In genomic region chr10:55232553-55232952, GRCh38 we compare ENCODE assay signal across 1 cellular context.
TF ChIP-seq lines count a peak whose summit lies in the region.

No MANE protein-coding gene starts in this region.

TF ChIP-seq in HepG2, 621 proteins besides CTCF, POLR2A, EP300 and RAD21 (continued from another document):
- TF ChIP-seq ZBED4 (CRISPR knock-in tag; IDR thresholded peaks at IDR 0.05; ENCODE audit: borderline replicate concordance) (no peak), ZNF383 (CRISPR knock-in tag; IDR thresholded peaks at IDR 0.05; ENCODE audit: borderline replicate concordance) (no peak), PBX2 (CRISPR knock-in tag; IDR thresholded peaks at IDR 0.05) (no peak), NR2F6 (IDR thresholded peaks at IDR 0.05) (no peak), NR2F6 (CRISPR knock-in tag; IDR thresholded peaks at IDR 0.05) (no peak), DNMT1 (CRISPR knock-in tag; IDR thresholded peaks at IDR 0.05) (no peak), EEA1 (CRISPR knock-in tag; IDR thresholded peaks at IDR 0.05; ENCODE audit: borderline replicate concordance) (no peak), ZNF605 (CRISPR knock-in tag; IDR thresholded peaks at IDR 0.05) (no peak), ELF4 (CRISPR knock-in tag; IDR thresholded peaks at IDR 0.05; ENCODE audit: borderline replicate concordance) (no peak)
- TF ChIP-seq, protein P1, sequence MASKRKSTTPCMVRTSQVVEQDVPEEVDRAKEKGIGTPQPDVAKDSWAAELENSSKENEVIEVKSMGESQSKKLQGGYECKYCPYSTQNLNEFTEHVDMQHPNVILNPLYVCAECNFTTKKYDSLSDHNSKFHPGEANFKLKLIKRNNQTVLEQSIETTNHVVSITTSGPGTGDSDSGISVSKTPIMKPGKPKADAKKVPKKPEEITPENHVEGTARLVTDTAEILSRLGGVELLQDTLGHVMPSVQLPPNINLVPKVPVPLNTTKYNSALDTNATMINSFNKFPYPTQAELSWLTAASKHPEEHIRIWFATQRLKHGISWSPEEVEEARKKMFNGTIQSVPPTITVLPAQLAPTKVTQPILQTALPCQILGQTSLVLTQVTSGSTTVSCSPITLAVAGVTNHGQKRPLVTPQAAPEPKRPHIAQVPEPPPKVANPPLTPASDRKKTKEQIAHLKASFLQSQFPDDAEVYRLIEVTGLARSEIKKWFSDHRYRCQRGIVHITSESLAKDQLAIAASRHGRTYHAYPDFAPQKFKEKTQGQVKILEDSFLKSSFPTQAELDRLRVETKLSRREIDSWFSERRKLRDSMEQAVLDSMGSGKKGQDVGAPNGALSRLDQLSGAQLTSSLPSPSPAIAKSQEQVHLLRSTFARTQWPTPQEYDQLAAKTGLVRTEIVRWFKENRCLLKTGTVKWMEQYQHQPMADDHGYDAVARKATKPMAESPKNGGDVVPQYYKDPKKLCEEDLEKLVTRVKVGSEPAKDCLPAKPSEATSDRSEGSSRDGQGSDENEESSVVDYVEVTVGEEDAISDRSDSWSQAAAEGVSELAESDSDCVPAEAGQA (IDR thresholded peaks at IDR 0.05; ENCODE audit: low read depth): no peak
- TF ChIP-seq, protein P1 (CRISPR knock-in tag; IDR thresholded peaks at IDR 0.05; ENCODE audit: borderline replicate concordance): no peak
- TF ChIP-seq, protein P2, sequence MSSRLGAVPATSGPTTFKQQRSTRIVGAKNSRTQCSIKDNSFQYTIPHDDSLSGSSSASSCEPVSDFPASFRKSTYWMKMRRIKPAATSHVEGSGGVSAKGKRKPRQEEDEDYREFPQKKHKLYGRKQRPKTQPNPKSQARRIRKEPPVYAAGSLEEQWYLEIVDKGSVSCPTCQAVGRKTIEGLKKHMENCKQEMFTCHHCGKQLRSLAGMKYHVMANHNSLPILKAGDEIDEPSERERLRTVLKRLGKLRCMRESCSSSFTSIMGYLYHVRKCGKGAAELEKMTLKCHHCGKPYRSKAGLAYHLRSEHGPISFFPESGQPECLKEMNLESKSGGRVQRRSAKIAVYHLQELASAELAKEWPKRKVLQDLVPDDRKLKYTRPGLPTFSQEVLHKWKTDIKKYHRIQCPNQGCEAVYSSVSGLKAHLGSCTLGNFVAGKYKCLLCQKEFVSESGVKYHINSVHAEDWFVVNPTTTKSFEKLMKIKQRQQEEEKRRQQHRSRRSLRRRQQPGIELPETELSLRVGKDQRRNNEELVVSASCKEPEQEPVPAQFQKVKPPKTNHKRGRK (CRISPR knock-in tag; IDR thresholded peaks at IDR 0.05): no peak
- TF ChIP-seq, protein P3, sequence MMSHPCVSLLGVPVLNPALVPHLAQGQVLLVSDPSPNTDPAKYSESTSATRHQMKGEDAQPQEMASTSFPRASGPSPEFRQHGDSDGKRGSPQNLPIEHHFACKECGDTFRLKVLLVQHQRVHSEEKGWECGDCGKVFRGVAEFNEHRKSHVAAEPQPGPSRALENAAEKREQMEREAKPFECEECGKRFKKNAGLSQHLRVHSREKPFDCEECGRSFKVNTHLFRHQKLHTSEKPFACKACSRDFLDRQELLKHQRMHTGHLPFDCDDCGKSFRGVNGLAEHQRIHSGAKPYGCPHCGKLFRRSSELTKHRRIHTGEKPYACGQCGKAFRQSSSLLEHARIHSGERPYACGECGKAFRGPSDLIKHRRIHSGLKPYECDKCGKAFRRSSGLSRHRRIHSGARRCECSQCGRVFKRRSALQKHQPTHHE (CRISPR knock-in tag; IDR thresholded peaks at IDR 0.05; ENCODE audit: borderline replicate concordance): no peak
